ENCODE assay signal across 8 cellular contexts in genomic region chr11:120835601-120836228, GRCh38.
DNase-seq lines count a peak whose midpoint lies in the region; ATAC-seq and TF ChIP-seq lines count a peak whose summit lies in the region.

No MANE protein-coding gene starts in this region.

- DNase-seq in activated T-cell treated with anti-CD3 and anti-CD28 coated beads for 48 hours (ENCODE audit: low read depth) (peak; percentile 45), WTC11 (ENCODE audit: low spot score) (no peak), vagina (ENCODE audit: extremely low spot score in 2 of 2) (no peak), body of pancreas (no peak), NCI-H1105 treated with DMSO at 0.1 percent for 48 hours (lab: John Stamatoyannopoulos, UW) (no peak)
- DNase-seq in activated T-cell treated with anti-CD3 and anti-CD28 coated beads, Interleukin-2, amount 50 U/mL, for 1 hour = no peak
- peak; percentile 61 for DNase-seq in stimulated activated CD8-positive, alpha-beta memory T cell treated with anti-CD3 and anti-CD28 coated beads, Interleukin-4, amount 100 ng/mL, for 48 hours

- CTCF ChIA-PET in WTC11 (lab: Charles Lee) = no interaction called here

- H3K36me3 Mint-ChIP-seq in WTC11 = no peaks in the 10 kb centered on the region

- H3K36me3 ChIP-seq in vagina = no peaks in the 10 kb centered on the region
- no peaks in the 10 kb centered on the region for H3K36me3 ChIP-seq in body of pancreas (replicated peaks in 1 of 2; ENCODE audit: insufficient read depth in 1 of 2, low read depth in 2 of 2)

- POLR2A ChIA-PET in WTC11 (lab: Charles Lee) = no interaction called here

- WGBS in body of pancreas, 2 donors = 55 to 72% methylated on average over 11 of the region's 11 CpGs

- H3K27me3 Mint-ChIP-seq in WTC11 (ENCODE audit: low read depth) = no peaks in the 10 kb centered on the region

- TF ChIP-seq CTCF in WTC11 (IDR thresholded peaks at IDR 0.05) = no peak
- TF ChIP-seq CTCF in vagina (IDR thresholded peaks at IDR 0.05) = no peak
- no peak for TF ChIP-seq CTCF in body of pancreas (IDR thresholded peaks at IDR 0.05)

- TF ChIP-seq POLR2A in vagina (IDR thresholded peaks at IDR 0.05) = no peak
- no peak for TF ChIP-seq POLR2A in body of pancreas (IDR thresholded peaks at IDR 0.05)

- H3K9me3 Mint-ChIP-seq in WTC11 = no peaks in the 10 kb centered on the region

- intact Hi-C loops in vagina (cut with DNase I) (no loop called here), body of pancreas (cut with DNase I) (no loop called here)

- H3K9me3 ChIP-seq in vagina (no peaks in the 10 kb centered on the region), body of pancreas (no peaks in the 10 kb centered on the region)

- H3K4me3 ChIP-seq in vagina = no peak overlapping the region
- no peak overlapping the region for H3K4me3 ChIP-seq in body of pancreas

- H3K27ac ChIP-seq in vagina (no peak overlapping the region), body of pancreas (no peak overlapping the region)

- peak; percentile 89 for ATAC-seq in HG02759 (IDR thresholded peaks at IDR 0.05; ENCODE audit: unreplicated experiment)
- ATAC-seq in WTC11 = peak; percentile 26; the same call in 1 of the 2 replicates
- ATAC-seq in body of pancreas = no peak

- no peak overlapping the region for H3K27ac Mint-ChIP-seq in WTC11

- peaks cover 10% of the 10 kb centered on the region for H3K4me1 Mint-ChIP-seq in WTC11

- no peak overlapping the region for H3K4me3 Mint-ChIP-seq in WTC11

- H3K4me1 ChIP-seq in vagina (no peaks in the 10 kb centered on the region), body of pancreas (no peaks in the 10 kb centered on the region)

- H3K27me3 ChIP-seq in vagina (no peaks in the 10 kb centered on the region), body of pancreas (peaks cover 0 to 7% of the 10 kb centered on the region in 2 donors)

TF ChIP-seq in WTC11, 78 proteins besides CTCF, POLR2A, EP300 and RAD21:
- TF ChIP-seq, protein P1, sequence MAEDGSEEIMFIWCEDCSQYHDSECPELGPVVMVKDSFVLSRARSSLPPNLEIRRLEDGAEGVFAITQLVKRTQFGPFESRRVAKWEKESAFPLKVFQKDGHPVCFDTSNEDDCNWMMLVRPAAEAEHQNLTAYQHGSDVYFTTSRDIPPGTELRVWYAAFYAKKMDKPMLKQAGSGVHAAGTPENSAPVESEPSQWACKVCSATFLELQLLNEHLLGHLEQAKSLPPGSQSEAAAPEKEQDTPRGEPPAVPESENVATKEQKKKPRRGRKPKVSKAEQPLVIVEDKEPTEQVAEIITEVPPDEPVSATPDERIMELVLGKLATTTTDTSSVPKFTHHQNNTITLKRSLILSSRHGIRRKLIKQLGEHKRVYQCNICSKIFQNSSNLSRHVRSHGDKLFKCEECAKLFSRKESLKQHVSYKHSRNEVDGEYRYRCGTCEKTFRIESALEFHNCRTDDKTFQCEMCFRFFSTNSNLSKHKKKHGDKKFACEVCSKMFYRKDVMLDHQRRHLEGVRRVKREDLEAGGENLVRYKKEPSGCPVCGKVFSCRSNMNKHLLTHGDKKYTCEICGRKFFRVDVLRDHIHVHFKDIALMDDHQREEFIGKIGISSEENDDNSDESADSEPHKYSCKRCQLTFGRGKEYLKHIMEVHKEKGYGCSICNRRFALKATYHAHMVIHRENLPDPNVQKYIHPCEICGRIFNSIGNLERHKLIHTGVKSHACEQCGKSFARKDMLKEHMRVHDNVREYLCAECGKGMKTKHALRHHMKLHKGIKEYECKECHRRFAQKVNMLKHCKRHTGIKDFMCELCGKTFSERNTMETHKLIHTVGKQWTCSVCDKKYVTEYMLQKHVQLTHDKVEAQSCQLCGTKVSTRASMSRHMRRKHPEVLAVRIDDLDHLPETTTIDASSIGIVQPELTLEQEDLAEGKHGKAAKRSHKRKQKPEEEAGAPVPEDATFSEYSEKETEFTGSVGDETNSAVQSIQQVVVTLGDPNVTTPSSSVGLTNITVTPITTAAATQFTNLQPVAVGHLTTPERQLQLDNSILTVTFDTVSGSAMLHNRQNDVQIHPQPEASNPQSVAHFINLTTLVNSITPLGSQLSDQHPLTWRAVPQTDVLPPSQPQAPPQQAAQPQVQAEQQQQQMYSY (CRISPR knock-in tag; IDR thresholded peaks at IDR 0.05) = no peak
- TF ChIP-seq, protein P2, sequence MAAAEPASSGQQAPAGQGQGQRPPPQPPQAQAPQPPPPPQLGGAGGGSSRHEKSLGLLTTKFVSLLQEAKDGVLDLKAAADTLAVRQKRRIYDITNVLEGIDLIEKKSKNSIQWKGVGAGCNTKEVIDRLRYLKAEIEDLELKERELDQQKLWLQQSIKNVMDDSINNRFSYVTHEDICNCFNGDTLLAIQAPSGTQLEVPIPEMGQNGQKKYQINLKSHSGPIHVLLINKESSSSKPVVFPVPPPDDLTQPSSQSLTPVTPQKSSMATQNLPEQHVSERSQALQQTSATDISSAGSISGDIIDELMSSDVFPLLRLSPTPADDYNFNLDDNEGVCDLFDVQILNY (CRISPR knock-in tag; IDR thresholded peaks at IDR 0.05) = no peak
- TF ChIP-seq, protein P3, sequence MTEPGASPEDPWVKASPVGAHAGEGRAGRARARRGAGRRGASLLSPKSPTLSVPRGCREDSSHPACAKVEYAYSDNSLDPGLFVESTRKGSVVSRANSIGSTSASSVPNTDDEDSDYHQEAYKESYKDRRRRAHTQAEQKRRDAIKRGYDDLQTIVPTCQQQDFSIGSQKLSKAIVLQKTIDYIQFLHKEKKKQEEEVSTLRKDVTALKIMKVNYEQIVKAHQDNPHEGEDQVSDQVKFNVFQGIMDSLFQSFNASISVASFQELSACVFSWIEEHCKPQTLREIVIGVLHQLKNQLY (CRISPR knock-in tag; IDR thresholded peaks at IDR 0.05) = no peak
- no peak for TF ChIP-seq SMAD4 (CRISPR knock-in tag; IDR thresholded peaks at IDR 0.05)
- no peak for TF ChIP-seq HMGA2 (CRISPR knock-in tag; IDR thresholded peaks at IDR 0.05)

Comparison
In these comparisons a context has a peak if more than half of its experiments do, and no peak if none do; other contexts are left out.
1. DNase-seq: peak in activated T-cell treated with anti-CD3 and anti-CD28 coated beads for 48 hours (single experiment) and stimulated activated CD8-positive, alpha-beta memory T cell treated with anti-CD3 and anti-CD28 coated beads, Interleukin-4, amount 100 ng/mL, for 48 hours (single experiment); none in activated T-cell treated with anti-CD3 and anti-CD28 coated beads, Interleukin-2, amount 50 U/mL, for 1 hour (single experiment), WTC11 (single experiment), vagina (0 of 2), body of pancreas (0 of 4) and NCI-H1105 treated with DMSO at 0.1 percent for 48 hours (single experiment).